In genomic region chr19:39679791-39680168, GRCh38 we compare ENCODE assay signal across 1 cellular context.
TF ChIP-seq lines count a peak whose summit lies in the region.

No MANE protein-coding gene starts in this region.

TF ChIP-seq in GM12878, 131 proteins besides CTCF, POLR2A, EP300 and RAD21 (continued from another document and continues in another):
- TF ChIP-seq BCL3 (IDR thresholded peaks at IDR 0.05; ENCODE audit: borderline replicate concordance, insufficient read depth, low read depth, low read length, poor library complexity, severe bottlenecking), result peak; percentile 80
- peak; percentile 39; the same call in 1 of the 2 replicates for TF ChIP-seq YY1 (IDR thresholded peaks at IDR 0.05; ENCODE audit: low read depth, low read length)
- TF ChIP-seq PKNOX1 (IDR thresholded peaks at IDR 0.05), result peak; percentile 65; the same call in 1 of the 2 replicates
- peak; percentile 15; the same call in 1 of the 2 replicates for TF ChIP-seq SPI1 (IDR thresholded peaks at IDR 0.05; ENCODE audit: borderline replicate concordance, insufficient read depth, low read depth, low read length)
- no peak for TF ChIP-seq STAT1 (conservative IDR thresholded peaks at IDR 0.05)
- TF ChIP-seq PRDM15 (CRISPR knock-in tag; IDR thresholded peaks at IDR 0.05), result no peak
- no peak for TF ChIP-seq USF1 (IDR thresholded peaks at IDR 0.05; ENCODE audit: borderline replicate concordance, extremely low read length, insufficient read depth, low read depth, low read length)
- TF ChIP-seq FOXM1 (IDR thresholded peaks at IDR 0.05; ENCODE audit: low read depth, low read length), result no peak
- no peak for TF ChIP-seq PAX8 (IDR thresholded peaks at IDR 0.05)
- TF ChIP-seq TAF1 (IDR thresholded peaks at IDR 0.05; ENCODE audit: borderline replicate concordance, low read depth, low read length), result 0 out of 2 replicates have a peak, but pooled peaks have one; percentile 36
- no peak for TF ChIP-seq PAX5 (IDR thresholded peaks at IDR 0.05; ENCODE audit: borderline replicate concordance, low read depth, low read length)
- no peak; the same call in 1 of the 2 replicates for TF ChIP-seq SMC3 (IDR thresholded peaks at IDR 0.05; ENCODE audit: borderline replicate concordance, low read length)
- no peak for TF ChIP-seq NRF1 (conservative IDR thresholded peaks at IDR 0.05; ENCODE audit: low read depth, low read length)
- 0 out of 2 replicates have a peak, but pooled peaks have one; percentile 57 for TF ChIP-seq TCF3 (IDR thresholded peaks at IDR 0.05; ENCODE audit: borderline replicate concordance, insufficient read depth, low read depth, low read length)
- no peak for TF ChIP-seq NFIC (IDR thresholded peaks at IDR 0.05; ENCODE audit: low read depth, low read length)
- TF ChIP-seq SREBF2 (IDR thresholded peaks at IDR 0.05; ENCODE audit: low read length), result no peak
- TF ChIP-seq EED (IDR thresholded peaks at IDR 0.05; ENCODE audit: low read depth), result no peak
- no peak for TF ChIP-seq ASH2L (IDR thresholded peaks at IDR 0.05; ENCODE audit: borderline replicate concordance, low read depth)
- peak; percentile 27; the same call in 1 of the 3 replicates for TF ChIP-seq POU2F2 (IDR thresholded peaks at IDR 0.05; ENCODE audit: borderline replicate concordance, low read depth, low read length)
- TF ChIP-seq IKZF1 (conservative IDR thresholded peaks at IDR 0.05), result peak; percentile 63
- no peak for TF ChIP-seq RAD51 (IDR thresholded peaks at IDR 0.05)
- no peak; a peak in 1 of 4 replicates for TF ChIP-seq BHLHE40 (IDR thresholded peaks at IDR 0.05; ENCODE audit: borderline replicate concordance in 1 of 2, low read depth in 2 of 2, low read length in 1 of 2)
- no peak for TF ChIP-seq HDAC2 (IDR thresholded peaks at IDR 0.05)
- TF ChIP-seq RUNX3 (IDR thresholded peaks at IDR 0.05; ENCODE audit: low read length), result no peak
- no peak for TF ChIP-seq RB1 (IDR thresholded peaks at IDR 0.05; ENCODE audit: borderline replicate concordance)
- no peak; the same call in 1 of the 2 replicates for TF ChIP-seq NBN (IDR thresholded peaks at IDR 0.05)
- no peak for TF ChIP-seq ATF3 (IDR thresholded peaks at IDR 0.05; ENCODE audit: borderline replicate concordance, extremely low read depth, low read depth, low read length)
- no peak for TF ChIP-seq CHD2 (IDR thresholded peaks at IDR 0.05; ENCODE audit: borderline replicate concordance, low read depth, low read length)
- TF ChIP-seq IKZF2 (IDR thresholded peaks at IDR 0.05), result peak in 1 of 2 experiments; percentile 28; a peak in 1 of 4 replicates
- no peak for TF ChIP-seq CBX3 (IDR thresholded peaks at IDR 0.05; ENCODE audit: borderline replicate concordance, low read depth)
- no peak for TF ChIP-seq RFX5 (IDR thresholded peaks at IDR 0.05; ENCODE audit: low read depth, low read length)
- TF ChIP-seq SUPT20H (IDR thresholded peaks at IDR 0.05; ENCODE audit: borderline replicate concordance, control insufficient read depth, low read depth, low read length), result no peak
- TF ChIP-seq GATAD2B (conservative IDR thresholded peaks at IDR 0.05; ENCODE audit: low read depth), result no peak
- TF ChIP-seq MTA3 (IDR thresholded peaks at IDR 0.05; ENCODE audit: borderline replicate concordance, low read length), result no peak
- TF ChIP-seq ZBTB33 (IDR thresholded peaks at IDR 0.05), result no peak
- no peak for TF ChIP-seq SMAD5 (IDR thresholded peaks at IDR 0.05; ENCODE audit: low read depth)
- no peak for TF ChIP-seq CREM (IDR thresholded peaks at IDR 0.05; ENCODE audit: low read depth)
- no peak for TF ChIP-seq CBX5 (IDR thresholded peaks at IDR 0.05; ENCODE audit: low read depth)
- TF ChIP-seq CHD4 (IDR thresholded peaks at IDR 0.05), result 0 out of 2 replicates have a peak, but pooled peaks have one; percentile 31
- TF ChIP-seq SMARCA5 (IDR thresholded peaks at IDR 0.05), result 0 out of 2 replicates have a peak, but pooled peaks have one; percentile 39
- no peak for TF ChIP-seq ZNF592 (IDR thresholded peaks at IDR 0.05)
- TF ChIP-seq ZNF384 (IDR thresholded peaks at IDR 0.05; ENCODE audit: borderline replicate concordance, low read depth, low read length), result no peak
- TF ChIP-seq LARP7 (IDR thresholded peaks at IDR 0.05), result peak; percentile 71; the same call in 1 of the 2 replicates
- no peak for TF ChIP-seq IRF3 (IDR thresholded peaks at IDR 0.05)
- TF ChIP-seq E4F1 (IDR thresholded peaks at IDR 0.05; ENCODE audit: borderline replicate concordance, partially characterized antibody), result no peak
